ENCODE assay signal across 35 cellular contexts in genomic region chr9:1427856-1428255, GRCh38.
"Had no signal": no experiment of that assay in that cellular context is flagged by ENCODE, and none has a peak within 500 bp of the region (broad histone marks: within the 10 kb centered on the region; RNA-seq: fewer than 3 reads in every experiment).

No MANE protein-coding gene starts in this region.

- H3K4me1 ChIP-seq: adrenal gland, ascending aorta, body of pancreas, breast epithelium had no signal

- H3K27me3 ChIP-seq: adrenal gland, ascending aorta, body of pancreas, brain microvascular endothelial cell, breast epithelium, cardiac muscle cell had no signal

- FAIRE-seq: astrocyte, bronchial epithelial cell had no signal

- ATAC-seq: activated naive CD4-positive, alpha-beta T cell treated with anti-CD3 and anti-CD28 coated beads, Interleukin-2, amount 50 U/mL, for 72 hours; activated naive CD8-positive, alpha-beta T cell treated with anti-CD3 and anti-CD28 coated beads, Interleukin-2, amount 50 U/mL, for 24 hours; activated T-cell treated with anti-CD3 and anti-CD28 coated beads, Interleukin-2, amount 50 U/mL, for 4 hours; activated T-cell treated with anti-CD3 and anti-CD28 coated beads, Interleukin-2, amount 50 U/mL, for 72 hours; activated T-helper 17 cell treated with anti-CD3 and anti-CD28 coated beads, Interleukin-2, amount 50 U/mL, for 72 hours; body of pancreas had no signal

- H3K4me3 ChIP-seq: adrenal gland, ascending aorta, body of pancreas, breast epithelium, cardiac muscle cell had no signal

- H3K36me3 ChIP-seq: adrenal gland, ascending aorta, brain microvascular endothelial cell, breast epithelium, cardiac muscle cell had no signal

- DNase-seq: activated effector memory CD4-positive, alpha-beta T cell treated with anti-CD3 and anti-CD28 coated beads, Interleukin-2, amount 50 U/mL, for 16 hours; activated effector memory CD4-positive, alpha-beta T cell treated with Interleukin-2 at 50 U/mL for 16 hours; activated gamma-delta T cell; activated gamma-delta T cell treated with Interleukin-2 at 50 U/mL for 16 hours; activated naive CD4-positive, alpha-beta T cell; activated naive CD4-positive, alpha-beta T cell treated with anti-CD3 and anti-CD28 coated beads for 36 hours; activated naive CD4-positive, alpha-beta T cell treated with anti-CD3 and anti-CD28 coated beads, Interleukin-2, amount 10 ng/mL, durations not matched to agents 7 days and 5 days; activated naive CD4-positive, alpha-beta T cell treated with anti-CD3 and anti-CD28 coated beads, Interleukin-2, amount 50 U/mL, for 16 hours; activated naive CD4-positive, alpha-beta T cell treated with Interleukin-2 at 50 U/mL for 16 hours; activated naive CD8-positive, alpha-beta T cell treated with anti-CD3 and anti-CD28 coated beads for 36 hours; activated naive CD8-positive, alpha-beta T cell treated with anti-CD3 and anti-CD28 coated beads, Interleukin-2, amount 10 ng/mL, durations not matched to agents 7 days and 5 days; activated naive CD8-positive, alpha-beta T cell treated with anti-CD3 and anti-CD28 coated beads, Interleukin-2, amount 50 U/mL, for 24 hours; activated T-cell treated with anti-CD3 and anti-CD28 coated beads for 4 hours; activated T-cell treated with anti-CD3 and anti-CD28 coated beads, Interleukin-2, amount 50 U/mL, for 1 hour; activated T-cell treated with anti-CD3 and anti-CD28 coated beads, Interleukin-2, amount 50 U/mL, for 24 hours; activated T-cell treated with anti-CD3 and anti-CD28 coated beads, Interleukin-2, amount 50 U/mL, for 4 hours; activated T-cell treated with anti-CD3 and anti-CD28 coated beads, Interleukin-2, amount 50 U/mL, for 48 hours; activated T-cell treated with anti-CD3 and anti-CD28 coated beads, Interleukin-2, amount 50 U/mL, for 72 hours; adrenal gland; amniotic stem cell; amygdala; anterior cingulate cortex; aorta; body of pancreas; brain microvascular endothelial cell; caudate nucleus; central memory CD4-positive, alpha-beta T cell; cerebellar nuclear complex had no signal

- H3K9me3 ChIP-seq: adrenal gland, ascending aorta, body of pancreas had no signal

- H3K27ac ChIP-seq: adrenal gland, ascending aorta, body of pancreas, brain microvascular endothelial cell, breast epithelium, cardiac muscle cell had no signal
